In genomic region chr4:122826596-122827257, GRCh38 we compare ENCODE assay signal across 1 cellular context.
TF ChIP-seq lines count a peak whose summit lies in the region.

TSS of gene FGF2 (plus strand) at chr4:122826831. CDS start at chr4:122827175, 344 bp downstream.

TF ChIP-seq in K562, 482 proteins besides CTCF, POLR2A, EP300 and RAD21 (continued from another document and continues in another):
- TF ChIP-seq PRDM10 (IDR thresholded peaks at IDR 0.05; ENCODE audit: partially characterized antibody) (no peak), TEAD2 (tag; IDR thresholded peaks at IDR 0.05) (no peak), RBM15 (IDR thresholded peaks at IDR 0.05; ENCODE audit: insufficient read depth, low read length) (no peak), UBTF (IDR thresholded peaks at IDR 0.05; ENCODE audit: borderline replicate concordance in 1 of 2, low read depth in 2 of 2, low read length in 2 of 2) (peak; percentile 33 to 43; a peak in 1 of 4 replicates), RBFOX2 (IDR thresholded peaks at IDR 0.05; ENCODE audit: low read depth, low read length) (0 out of 2 replicates have a peak, but pooled peaks have one; percentile 8), E2F6 (IDR thresholded peaks at IDR 0.05; ENCODE audit: borderline replicate concordance in 1 of 2, extremely low read depth in 1 of 2, insufficient read depth in 1 of 2, insufficient read length in 1 of 2, low read depth in 1 of 2, low read length in 1 of 2, poor library complexity in 1 of 2, severe bottlenecking in 1 of 2) (peak in 1 of 2 experiments; percentile 51), ZNF740 (CRISPR knock-in tag; IDR thresholded peaks at IDR 0.05) (0 out of 2 replicates have a peak, but pooled peaks have one; percentile 20), ZNF740 (tag; IDR thresholded peaks at IDR 0.05) (no peak), CLOCK (CRISPR knock-in tag; IDR thresholded peaks at IDR 0.05; ENCODE audit: borderline replicate concordance) (no peak), THAP12 (CRISPR knock-in tag; IDR thresholded peaks at IDR 0.05) (no peak), BHLHE40 (IDR thresholded peaks at IDR 0.05; ENCODE audit: low read length) (no peak), TRIM25 (IDR thresholded peaks at IDR 0.05; ENCODE audit: borderline replicate concordance) (no peak), ZNF384 (IDR thresholded peaks at IDR 0.05; ENCODE audit: low read depth, low read length) (no peak), NR2F6 (CRISPR knock-in tag; IDR thresholded peaks at IDR 0.05) (no peak), TCF3 (CRISPR knock-in tag; IDR thresholded peaks at IDR 0.05) (no peak), ZNF143 (CRISPR knock-in tag; IDR thresholded peaks at IDR 0.05) (no peak), PHB (CRISPR knock-in tag; IDR thresholded peaks at IDR 0.05) (no peak), MAZ (CRISPR knock-in tag; conservative IDR thresholded peaks at IDR 0.05 in 1 of 2, IDR thresholded peaks at IDR 0.05 in 1 of 2) (peak in 1 of 2 experiments; percentile 59; a peak in 2 of 4 replicates), ARNT (IDR thresholded peaks at IDR 0.05) (no peak), JUNB (CRISPR knock-in tag; conservative IDR thresholded peaks at IDR 0.05) (no peak), MXD1 (CRISPR knock-in tag; IDR thresholded peaks at IDR 0.05; ENCODE audit: borderline replicate concordance, poor library complexity, severe bottlenecking) (no peak), NR4A1 (CRISPR knock-in tag; IDR thresholded peaks at IDR 0.05) (no peak), NR4A1 (tag; IDR thresholded peaks at IDR 0.05) (no peak), DDX20 (tag; IDR thresholded peaks at IDR 0.05; ENCODE audit: low read depth) (no peak), RHOXF2B (CRISPR knock-in tag; conservative IDR thresholded peaks at IDR 0.05) (no peak), FOSL1 (tag; conservative IDR thresholded peaks at IDR 0.05) (0 out of 2 replicates have a peak, but pooled peaks have one; percentile 18), SMAD4 (CRISPR knock-in tag; conservative IDR thresholded peaks at IDR 0.05) (no peak), MBD1 (CRISPR knock-in tag; IDR thresholded peaks at IDR 0.05) (no peak), PCBP1 (IDR thresholded peaks at IDR 0.05; ENCODE audit: low read depth, low read length, poor library complexity, severe bottlenecking) (peak; percentile 45), ELF1 (tag; IDR thresholded peaks at IDR 0.05) (no peak)
- TF ChIP-seq, protein P1, sequence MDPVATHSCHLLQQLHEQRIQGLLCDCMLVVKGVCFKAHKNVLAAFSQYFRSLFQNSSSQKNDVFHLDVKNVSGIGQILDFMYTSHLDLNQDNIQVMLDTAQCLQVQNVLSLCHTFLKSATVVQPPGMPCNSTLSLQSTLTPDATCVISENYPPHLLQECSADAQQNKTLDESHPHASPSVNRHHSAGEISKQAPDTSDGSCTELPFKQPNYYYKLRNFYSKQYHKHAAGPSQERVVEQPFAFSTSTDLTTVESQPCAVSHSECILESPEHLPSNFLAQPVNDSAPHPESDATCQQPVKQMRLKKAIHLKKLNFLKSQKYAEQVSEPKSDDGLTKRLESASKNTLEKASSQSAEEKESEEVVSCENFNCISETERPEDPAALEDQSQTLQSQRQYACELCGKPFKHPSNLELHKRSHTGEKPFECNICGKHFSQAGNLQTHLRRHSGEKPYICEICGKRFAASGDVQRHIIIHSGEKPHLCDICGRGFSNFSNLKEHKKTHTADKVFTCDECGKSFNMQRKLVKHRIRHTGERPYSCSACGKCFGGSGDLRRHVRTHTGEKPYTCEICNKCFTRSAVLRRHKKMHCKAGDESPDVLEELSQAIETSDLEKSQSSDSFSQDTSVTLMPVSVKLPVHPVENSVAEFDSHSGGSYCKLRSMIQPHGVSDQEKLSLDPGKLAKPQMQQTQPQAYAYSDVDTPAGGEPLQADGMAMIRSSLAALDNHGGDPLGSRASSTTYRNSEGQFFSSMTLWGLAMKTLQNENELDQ (CRISPR knock-in tag; IDR thresholded peaks at IDR 0.05; ENCODE audit: borderline replicate concordance): no peak
